8 cellular contexts compared by ENCODE assay signal in genomic region chr1:113946668-113947387, GRCh38. TPM values are rescaled to one million over a fixed set of nuclear protein-coding genes. Genes with fewer than 3 reads are reported as not detected.
DNase-seq lines count a peak whose midpoint lies in the region; ATAC-seq and TF ChIP-seq lines count a peak whose summit lies in the region.

No MANE protein-coding gene starts in this region.

- no peaks in the 10 kb centered on the region for H3K27me3 ChIP-seq in naive thymus-derived CD4-positive, alpha-beta T cell (ENCODE audit: control insufficient read depth in 2 of 2, insufficient read depth in 2 of 2, low read length in 2 of 2)

- H3K27ac Mint-ChIP-seq in CD14-positive monocyte: peak overlapping the region in 5 of 7 donors; percentile 66 to 80 (median 77)
- peak overlapping the region; percentile 84 to 99 (median 97) for H3K27ac Mint-ChIP-seq in naive thymus-derived CD4-positive, alpha-beta T cell

- CTCF ChIA-PET in naive thymus-derived CD4-positive, alpha-beta T cell (lab: Charles Lee): interaction anchor here (0.6 to 2.5 kb wide), 9 partner anchors 8 to 1647 kb away, joined by 3 to 21 read pairs (median 3); partner anchors contain the start of genes AP4B1, DCLRE1B and HIPK1

- TF ChIP-seq CTCF in CD14-positive monocyte (IDR thresholded peaks at IDR 0.05): no peak

- POLR2A ChIA-PET in naive thymus-derived CD4-positive, alpha-beta T cell (lab: Charles Lee): interaction anchor here (0.6 to 19.6 kb wide), 7 partner anchors 9 to 135 kb away, joined by 3 to 360 read pairs (median 4); partner anchors contain the start of genes AP4B1, DCLRE1B, HIPK1 and RSBN1

- DNase-seq in CD14-positive monocyte (ENCODE audit: low spot score): no peak
- DNase-seq in M059J (ENCODE audit: low read depth): peak; percentile 15
- DNase-seq in cerebellar cortex (ENCODE audit: low spot score): peak; percentile 25
- no peak for DNase-seq in naive thymus-derived CD4-positive, alpha-beta T cell
- DNase-seq in effector CD4-positive, alpha-beta T cell: no peak

- H3K4me3 ChIP-seq in naive thymus-derived CD4-positive, alpha-beta T cell (ENCODE audit: low read length): peak overlapping the region; percentile 25

- peaks cover 22 to 52% of the 10 kb centered on the region in 2 donors for H3K36me3 Mint-ChIP-seq in CD14-positive monocyte
- peaks cover 4 to 29% (median 16%) of the 10 kb centered on the region in 5 donors for H3K36me3 Mint-ChIP-seq in naive thymus-derived CD4-positive, alpha-beta T cell

- H3K4me1 ChIP-seq in naive thymus-derived CD4-positive, alpha-beta T cell (ENCODE audit: control insufficient read depth in 2 of 2, insufficient read depth in 2 of 2, low read length in 2 of 2): peaks cover 40 to 72% of the 10 kb centered on the region in 2 donors

- peak overlapping the region in 1 of 2 donors; percentile 35 for H3K4me3 Mint-ChIP-seq in CD14-positive monocyte
- peak overlapping the region; percentile 72 to 88 (median 83) for H3K4me3 Mint-ChIP-seq in naive thymus-derived CD4-positive, alpha-beta T cell

- intact Hi-C loops in CD14-positive monocyte (cut with micrococcal nuclease): loop anchor here in 1 of 2 donors (2.0 kb wide), 1 partner anchor 14 kb away; no protein-coding TSS in a partner anchor
- intact Hi-C loops in naive thymus-derived CD4-positive, alpha-beta T cell (cut with micrococcal nuclease): loop anchor here (1.0 to 10.0 kb wide), 8 partner anchors 8 to 1232 kb away; partner anchors contain the start of genes MAGI3 (in 1 of the 2), PHTF1 (in 1 of the 2) and PPM1J (in 1 of the 2)

- peak; percentile 36 for ATAC-seq in naive thymus-derived CD4-positive, alpha-beta T cell
- ATAC-seq in GM21723 (IDR thresholded peaks at IDR 0.05; ENCODE audit: unreplicated experiment) (no peak), HG02884 (IDR thresholded peaks at IDR 0.05; ENCODE audit: unreplicated experiment) (no peak), GM21786 (IDR thresholded peaks at IDR 0.05; ENCODE audit: unreplicated experiment) (no peak)

- H3K9me3 ChIP-seq in naive thymus-derived CD4-positive, alpha-beta T cell (ENCODE audit: control insufficient read depth in 2 of 3, low read length in 3 of 3): no peaks in the 10 kb centered on the region

- peaks cover 62% of the 10 kb centered on the region for H3K4me1 Mint-ChIP-seq in CD14-positive monocyte
- H3K4me1 Mint-ChIP-seq in naive thymus-derived CD4-positive, alpha-beta T cell: peaks cover 29 to 87% (median 82%) of the 10 kb centered on the region in 7 donors

- peak overlapping the region; percentile 73 for H3K27ac ChIP-seq in naive thymus-derived CD4-positive, alpha-beta T cell (ENCODE audit: low read depth, low read length)

- H3K36me3 ChIP-seq in naive thymus-derived CD4-positive, alpha-beta T cell (ENCODE audit: control insufficient read depth in 2 of 3, insufficient read depth in 3 of 3, low read length in 3 of 3): peaks cover 0 to 8% (median 0%) of the 10 kb centered on the region in 3 experiments

- H3K9me3 Mint-ChIP-seq in CD14-positive monocyte: no peaks in the 10 kb centered on the region
- H3K9me3 Mint-ChIP-seq in naive thymus-derived CD4-positive, alpha-beta T cell: peaks cover 0 to 2% (median 0%) of the 10 kb centered on the region in 11 donors

- H3K27me3 Mint-ChIP-seq in CD14-positive monocyte (ENCODE audit: low read depth in 3 of 3): peaks cover 0 to 1% (median 0%) of the 10 kb centered on the region in 3 donors
- no peaks in the 10 kb centered on the region for H3K27me3 Mint-ChIP-seq in naive thymus-derived CD4-positive, alpha-beta T cell

RNA-seq across cellular contexts. Expression of gene HIPK1, which starts 17.7 kb away (rescaled TPM):
- polyA plus RNA-seq in CD14-positive monocyte: 10 to 100 TPM; 10.1 to 14.8 TPM
- 26.2 and 34.9 TPM in 2 replicates for total RNA-seq in M059J (2014; rRNA removed; shearing (Covaris generic))
- 100 to 1,000 TPM in 4 of 5 experiments, 10 to 100 TPM in 1; 95.8 to 211 (median 124) TPM for total RNA-seq in naive thymus-derived CD4-positive, alpha-beta T cell
- 10 to 100 TPM; 11.8 to 21.3 TPM for polyA plus RNA-seq in naive thymus-derived CD4-positive, alpha-beta T cell

RNA-seq across cellular contexts. Expression of gene OLFML3, which starts 32.4 kb away (rescaled TPM):
- under 1 TPM; 0.28 to 0.37 TPM for polyA plus RNA-seq in CD14-positive monocyte
- total RNA-seq in M059J (2014; rRNA removed; shearing (Covaris generic)): 2.2 and 5.2 TPM in 2 replicates
- total RNA-seq in naive thymus-derived CD4-positive, alpha-beta T cell: 1 to 10 TPM in 3 of 5 experiments, under 1 TPM in 2; 0.24 to 1.8 (median 1.1) TPM
- not detected for polyA plus RNA-seq in naive thymus-derived CD4-positive, alpha-beta T cell

RNA-seq across cellular contexts. Expression of gene DCLRE1B, which starts 41.7 kb away (rescaled TPM):
- 1 to 10 TPM; 4.5 to 5.7 TPM for polyA plus RNA-seq in CD14-positive monocyte
- total RNA-seq in M059J (2014; rRNA removed; shearing (Covaris generic)): 16.9 and 19.2 TPM in 2 replicates
- 10 to 100 TPM in 1 of 5 experiments, 1 to 10 TPM in 4; 4.1 to 13.6 (median 6.9) TPM for total RNA-seq in naive thymus-derived CD4-positive, alpha-beta T cell
- 1 to 10 TPM; 3.7 to 6.8 TPM for polyA plus RNA-seq in naive thymus-derived CD4-positive, alpha-beta T cell

RNA-seq across cellular contexts. Expression of gene AP4B1, which starts 42.2 kb away (rescaled TPM):
- polyA plus RNA-seq in CD14-positive monocyte: 1 to 10 TPM; 3.5 to 6.1 TPM
- total RNA-seq in M059J (2014; rRNA removed; shearing (Covaris generic)): 17.9 and 18.9 TPM in 2 replicates
- total RNA-seq in naive thymus-derived CD4-positive, alpha-beta T cell: 10 to 100 TPM; 50.8 to 75.4 (median 65.0) TPM
- 10 to 100 TPM; 13.7 to 15.6 TPM for polyA plus RNA-seq in naive thymus-derived CD4-positive, alpha-beta T cell

RNA-seq across cellular contexts. Expression of gene BCL2L15, which starts 59.4 kb away (rescaled TPM):
- polyA plus RNA-seq in CD14-positive monocyte: not detected
- total RNA-seq in M059J (2014; rRNA removed; shearing (Covaris generic)): not detected in 2 replicates
- 1 to 10 TPM; 1.1 to 7.5 (median 1.6) TPM for total RNA-seq in naive thymus-derived CD4-positive, alpha-beta T cell
- polyA plus RNA-seq in naive thymus-derived CD4-positive, alpha-beta T cell: under 1 TPM in 1 of 2 donors, not detected in 1; 0.60 TPM

Comparison
In these comparisons a context has a peak if more than half of its experiments do, and no peak if none do; other contexts are left out.
1. DNase-seq: peak in M059J (single experiment) and cerebellar cortex (single experiment); none in CD14-positive monocyte (single experiment), naive thymus-derived CD4-positive, alpha-beta T cell (0 of 9) and effector CD4-positive, alpha-beta T cell (single experiment).